ENCODE assay signal across 36 cellular contexts in genomic region chr1:170723518-170723917, GRCh38. TPM values are rescaled to one million over a fixed set of nuclear protein-coding genes. Genes with fewer than 3 reads are reported as not detected.
"Had no signal": no experiment of that assay in that cellular context is flagged by ENCODE, and none has a peak within 500 bp of the region (broad histone marks: within the 10 kb centered on the region; RNA-seq: fewer than 3 reads in every experiment).

No MANE protein-coding gene starts in this region.

- H3K36me3 ChIP-seq: MG63 had no signal

- DNase-seq: Karpas-422, Kasumi-1, MG63, MM.1S, MV-4-11, NCI-H1048, NCI-H1092, NCI-H1092 treated with DMSO at 0.1 percent for 48 hours, NCI-H1105, NCI-H1105 treated with DMSO at 0.1 percent for 48 hours, NCI-H1417, NCI-H1417 treated with DMSO at 0.1 percent for 48 hours, NCI-H1436, NCI-H1436 treated with DMSO at 0.1 percent for 48 hours, NCI-H146, NCI-H1694, NCI-H1694 treated with DMSO at 0.1 percent for 48 hours, NCI-H187, NCI-H187 treated with DMSO at 0.1 percent for 48 hours, NCI-H1930, NCI-H2029, NCI-H2029 treated with DMSO at 0.1 percent for 48 hours, NCI-H2081, NCI-H2081 treated with DMSO at 0.1 percent for 48 hours, NCI-H2107, NCI-H2171, NCI-H2171 treated with DMSO at 0.1 percent for 48 hours, NCI-H2227 treated with DMSO at 0.1 percent for 48 hours, NCI-H226, NCI-H345, NCI-H446, NCI-H446 treated with DMSO at 0.1 percent for 48 hours, NCI-H510A, NCI-H510A treated with DMSO at 0.1 percent for 48 hours had no signal

- H3K4me3 ChIP-seq: MG63 had no signal

- H3K9me3 ChIP-seq: MG63 had no signal

- H3K27me3 ChIP-seq: MG63 had no signal

RNA-seq across cellular contexts. Expression of gene PRRX1, which starts 59.6 kb away (rescaled TPM):
- total RNA-seq: MCF 10A, NCI-H460 had no signal
